Comparison of ENCODE assay signal across 28 cellular contexts in the genomic region with DNA sequence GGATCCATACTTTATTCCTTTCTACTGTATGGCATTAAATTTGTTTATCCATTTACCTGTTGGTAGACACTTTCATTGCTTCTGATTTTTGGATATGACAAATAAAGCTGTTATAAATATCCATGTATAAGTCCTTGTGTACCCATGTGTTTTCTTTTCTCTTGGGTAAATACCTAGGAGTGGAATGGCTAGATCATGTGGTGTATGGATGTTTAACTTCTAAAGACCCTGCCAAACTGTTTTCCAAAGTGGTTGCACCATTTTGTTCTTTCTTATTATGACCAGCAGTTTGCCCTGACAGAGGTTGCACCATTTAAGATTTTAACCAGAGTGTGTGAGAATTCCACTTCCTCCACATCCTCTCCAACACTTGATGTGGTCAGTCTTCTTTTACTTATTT.
"Had no signal": no experiment of that assay in that cellular context is flagged by ENCODE, and none has a peak within 500 bp of the region (broad histone marks: within the 10 kb centered on the region; RNA-seq: fewer than 3 reads in every experiment).

No MANE protein-coding gene starts in this region.

- H3K27ac Mint-ChIP-seq: stimulated activated effector memory CD8-positive, alpha-beta T cell treated with anti-CD3 and anti-CD28 coated beads, Interleukin-12 subunit alpha, Interleukin-12 subunit beta, amount 100 ng/mL, for 72 hours; stimulated activated memory B cell treated with anti-CD40 and anti-IgM and Interleukin-4, amounts not matched to agents 10 μg/mL and 1 μg/mL and 100 μg/mL, for 72 hours; stimulated activated naive B cell treated with anti-CD40 and anti-IgM and Interleukin-4, amounts not matched to agents 10 μg/mL and 1 μg/mL and 100 μg/mL, for 72 hours; stimulated activated naive CD8-positive, alpha-beta T cell treated with anti-CD3 and anti-CD28 coated beads, Interleukin-15, amount 100 ng/mL, for 72 hours; stimulated activated naive CD8-positive, alpha-beta T cell treated with anti-CD3 and anti-CD28 coated beads, Interleukin-15, Interleukin-2, amounts not matched to agents 100 ng/mL and 50 ng/mL, for 24 hours; type B pancreatic cell had no signal

- H3K4me3 ChIP-seq: stomach, suprapubic skin, testis, thoracic aorta, thyroid gland, tibial artery, tibial nerve, transverse colon, upper lobe of left lung, upper lobe of right lung, uterus, vagina had no signal

- H3K27ac ChIP-seq: stomach, suprapubic skin, testis, thoracic aorta, thyroid gland, tibial artery, tibial nerve, transverse colon, upper lobe of left lung, upper lobe of right lung, uterus, vagina had no signal

- H3K9me3 Mint-ChIP-seq: stimulated activated effector memory CD8-positive, alpha-beta T cell treated with anti-CD3 and anti-CD28 coated beads, Interleukin-12 subunit alpha, Interleukin-12 subunit beta, amount 100 ng/mL, for 72 hours; stimulated activated memory B cell treated with anti-CD40 and anti-IgM and Interleukin-4, amounts not matched to agents 10 μg/mL and 1 μg/mL and 100 μg/mL, for 72 hours; stimulated activated naive B cell treated with anti-CD40 and anti-IgM and Interleukin-4, amounts not matched to agents 10 μg/mL and 1 μg/mL and 100 μg/mL, for 72 hours; stimulated activated naive CD8-positive, alpha-beta T cell treated with anti-CD3 and anti-CD28 coated beads, Interleukin-15, amount 100 ng/mL, for 72 hours; stimulated activated naive CD8-positive, alpha-beta T cell treated with anti-CD3 and anti-CD28 coated beads, Interleukin-15, Interleukin-2, amounts not matched to agents 100 ng/mL and 50 ng/mL, for 24 hours; type B pancreatic cell had no signal

- H3K4me3 Mint-ChIP-seq: stimulated activated effector memory CD8-positive, alpha-beta T cell treated with anti-CD3 and anti-CD28 coated beads, Interleukin-12 subunit alpha, Interleukin-12 subunit beta, amount 100 ng/mL, for 72 hours; stimulated activated memory B cell treated with anti-CD40 and anti-IgM and Interleukin-4, amounts not matched to agents 10 μg/mL and 1 μg/mL and 100 μg/mL, for 72 hours; stimulated activated naive B cell treated with anti-CD40 and anti-IgM and Interleukin-4, amounts not matched to agents 10 μg/mL and 1 μg/mL and 100 μg/mL, for 72 hours; stimulated activated naive CD8-positive, alpha-beta T cell treated with anti-CD3 and anti-CD28 coated beads, Interleukin-15, amount 100 ng/mL, for 72 hours; stimulated activated naive CD8-positive, alpha-beta T cell treated with anti-CD3 and anti-CD28 coated beads, Interleukin-15, Interleukin-2, amounts not matched to agents 100 ng/mL and 50 ng/mL, for 24 hours; type B pancreatic cell had no signal

- H3K27me3 Mint-ChIP-seq: stimulated activated memory B cell treated with anti-CD40 and anti-IgM and Interleukin-4, amounts not matched to agents 10 μg/mL and 1 μg/mL and 100 μg/mL, for 72 hours; stimulated activated naive B cell treated with anti-CD40 and anti-IgM and Interleukin-4, amounts not matched to agents 10 μg/mL and 1 μg/mL and 100 μg/mL, for 72 hours; stimulated activated naive CD8-positive, alpha-beta T cell treated with anti-CD3 and anti-CD28 coated beads, Interleukin-15, amount 100 ng/mL, for 72 hours; stimulated activated naive CD8-positive, alpha-beta T cell treated with anti-CD3 and anti-CD28 coated beads, Interleukin-15, Interleukin-2, amounts not matched to agents 100 ng/mL and 50 ng/mL, for 24 hours; type B pancreatic cell had no signal

- H3K36me3 ChIP-seq: stomach, suprapubic skin, thoracic aorta, thyroid gland, tibial artery, tibial nerve, transverse colon, upper lobe of left lung, upper lobe of right lung, uterus, vagina had no signal

- DNase-seq: stimulated activated CD4-positive, alpha-beta T cell treated with anti-CD3 and anti-CD28 coated beads, Interleukin-2, amount 100 ng/mL, for 48 hours; stimulated activated CD4-positive, alpha-beta T cell treated with anti-CD3 and anti-CD28 coated beads, Interleukin-4, amount 100 ng/mL, for 1 hour; stimulated activated CD4-positive, alpha-beta T cell treated with anti-CD3 and anti-CD28 coated beads, Interleukin-4, amount 100 ng/mL, for 24 hours; stimulated activated CD4-positive, alpha-beta T cell treated with anti-CD3 and anti-CD28 coated beads, Interleukin-4, amount 100 ng/mL, for 4 hours; stimulated activated CD8-positive, alpha-beta memory T cell treated with anti-CD3 and anti-CD28 coated beads, Interleukin-4, amount 100 ng/mL, for 48 hours; stimulated activated naive B cell treated with anti-CD40 and anti-IgM and Interleukin-4, amounts not matched to agents 10 μg/mL and 1 μg/mL and 100 μg/mL, for 72 hours; stimulated activated naive CD4-positive, alpha-beta T cell; stimulated activated naive CD4-positive, alpha-beta T cell treated with Interleukin-2 at 50 U/mL for 16 hours; stimulated activated naive CD8-positive, alpha-beta T cell treated with anti-CD3 and anti-CD28 coated beads, Interleukin-15, amount 100 ng/mL, for 72 hours; stimulated activated naive CD8-positive, alpha-beta T cell treated with anti-CD3 and anti-CD28 coated beads, Interleukin-15, Interleukin-2, amounts not matched to agents 100 U/mL and 50 U/mL, for 24 hours; stomach; substantia nigra; testis; thyroid gland; transverse colon; trophoblast cell; upper lobe of left lung; upper lobe of right lung; uterus had no signal

- H3K9me3 ChIP-seq: stomach, suprapubic skin, testis, thoracic aorta, thyroid gland, tibial artery, tibial nerve, transverse colon, upper lobe of left lung, upper lobe of right lung, uterus, vagina had no signal

- H3K36me3 Mint-ChIP-seq: stimulated activated effector memory CD8-positive, alpha-beta T cell treated with anti-CD3 and anti-CD28 coated beads, Interleukin-12 subunit alpha, Interleukin-12 subunit beta, amount 100 ng/mL, for 72 hours; stimulated activated memory B cell treated with anti-CD40 and anti-IgM and Interleukin-4, amounts not matched to agents 10 μg/mL and 1 μg/mL and 100 μg/mL, for 72 hours; stimulated activated naive B cell treated with anti-CD40 and anti-IgM and Interleukin-4, amounts not matched to agents 10 μg/mL and 1 μg/mL and 100 μg/mL, for 72 hours; type B pancreatic cell had no signal

- H3K4me1 ChIP-seq: suprapubic skin, testis, thyroid gland, tibial artery, tibial nerve, upper lobe of right lung, uterus, vagina had no signal
